ENCODE assay signal across 31 cellular contexts in the genomic region with DNA sequence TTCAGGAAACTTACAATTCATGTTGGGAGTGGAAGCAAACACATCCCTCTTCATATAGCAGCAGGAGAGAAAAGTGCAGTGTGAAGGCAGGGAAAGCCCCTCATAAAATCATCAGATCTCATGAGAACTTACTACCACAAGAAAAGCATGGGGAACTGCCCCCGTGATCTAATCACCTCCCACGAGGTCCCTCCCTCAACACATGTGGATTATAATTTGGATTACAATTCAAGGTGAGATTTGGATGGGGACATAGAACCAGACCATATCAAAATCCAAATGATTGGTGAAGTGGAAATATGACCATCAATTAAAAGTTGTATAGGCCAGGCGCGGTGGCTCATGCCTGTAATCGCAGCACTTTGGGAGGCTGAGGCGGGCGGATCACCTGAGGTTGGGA.
DNase-seq lines count a peak whose midpoint lies in the region; ATAC-seq, FAIRE-seq and TF ChIP-seq lines count a peak whose summit lies in the region.
"Had no signal": no experiment of that assay in that cellular context is flagged by ENCODE, and none has a peak within 500 bp of the region (broad histone marks: within the 10 kb centered on the region; RNA-seq: fewer than 3 reads in every experiment).

No MANE protein-coding gene starts in this region.

- H3K9ac ChIP-seq in HepG2 (ENCODE audit: insufficient read depth, low read depth, low read length) = no peak overlapping the region
- no peak overlapping the region for H3K9ac ChIP-seq in K562 (ENCODE audit: insufficient read depth in 1 of 2, low read depth in 2 of 2, low read length in 2 of 2)
- H3K9ac ChIP-seq: BLaER1; BLaER1 treated with 17β-estradiol and CSF1 and Interleukin-3, amounts not matched to agents 10 nM and 100 nM had no signal

- in situ Hi-C loops in HepG2 (cut with HindIII; ENCODE audit: extremely low pct_ligation_motif_present, low pct_unique_long_range_greater_than_20kb) = no loop called here
- in situ Hi-C loops in K562 (cut with MboI) = no loop called here

- FAIRE-seq in HepG2 (lab: Jason Lieb, UNC) = no peak
- FAIRE-seq in K562 (lab: Jason Lieb, UNC) = no peak
- FAIRE-seq: A204.1, A549, D721Med had no signal

- CTCF ChIA-PET in HepG2 (lab: Yijun Ruan, JAX; ENCODE audit: low intra/inter-chr PET ratio, low total read pairs) (no interaction called here), K562 (lab: Yijun Ruan, JAX; ENCODE audit: low intra/inter-chr PET ratio) (no interaction called here)

- H3K79me2 ChIP-seq in HepG2 (ENCODE audit: insufficient read depth, low read length) (no peaks in the 10 kb centered on the region), K562 (ENCODE audit: control insufficient read depth, insufficient read depth, low read length) (no peaks in the 10 kb centered on the region)

- H3K9me1 ChIP-seq in K562 (ENCODE audit: control insufficient read depth, insufficient read depth, low read length) = no peaks in the 10 kb centered on the region

- TF ChIP-seq RAD21 in HepG2 (CRISPR knock-in tag; IDR thresholded peaks at IDR 0.05) = no peak
- no peak for TF ChIP-seq RAD21 in K562 (CRISPR knock-in tag; conservative IDR thresholded peaks at IDR 0.05 in 1 of 2, IDR thresholded peaks at IDR 0.05 in 1 of 2)

- H4K20me1 ChIP-seq in HepG2 (ENCODE audit: insufficient read depth, low read length) (no peaks in the 10 kb centered on the region), K562 (replicated peaks; ENCODE audit: control insufficient read depth, insufficient read depth, low read length) (no peaks in the 10 kb centered on the region)
- H4K20me1 ChIP-seq: BLaER1; BLaER1 treated with 17β-estradiol and CSF1 and Interleukin-3, amounts not matched to agents 10 nM and 100 nM had no signal

- no peak for DNase-seq in HepG2 (ENCODE audit: low spot score)
- no peak for DNase-seq in right lobe of liver
- DNase-seq in K562 (ENCODE audit: extremely low read depth in 1 of 4, low spot score in 3 of 4) = no peak
- DNase-seq in NCI-H2029 treated with DMSO at 0.1 percent for 48 hours (lab: John Stamatoyannopoulos, UW) = no peak
- DNase-seq: 8988T; ACHN; AML-193; BE2C; C1 segment of cervical spinal cord; Caco-2; Calu3; CD4-positive, alpha-beta memory T cell; CD4-positive, alpha-beta T cell; CD4-positive, CD25-positive, alpha-beta regulatory T cell; CD8-positive, alpha-beta memory T cell; CD8-positive, alpha-beta T cell; COR-L47; DMS 273 treated with DMSO at 0.1 percent for 48 hours; DMS153; DMS53; DMS79; DMS79 treated with DMSO at 0.1 percent for 48 hours; DND-41; EL had no signal

- BruUV-seq in HepG2 (replicated peaks; lab: Mats Ljungman, UMichigan) = no TSS peak
- BruUV-seq in K562 (replicated peaks; lab: Mats Ljungman, UMichigan) = no TSS peak

- H3K27ac ChIP-seq in HepG2 (ENCODE audit: extremely low read length, insufficient read depth, low read length) (no peak overlapping the region), right lobe of liver (no peak overlapping the region), K562 (ENCODE audit: extremely low read depth, low read depth, low read length) (no peak overlapping the region)
- H3K27ac ChIP-seq: 22Rv1; A549; BLaER1; BLaER1 treated with 17β-estradiol and CSF1 and Interleukin-3, amounts not matched to agents 10 nM and 100 nM; C4-2B had no signal

- ATAC-seq in HepG2 (no peak), right lobe of liver (no peak), K562 (no peak)
- ATAC-seq: A549; CD8-positive, alpha-beta T cell had no signal

- intact Hi-C loops in HepG2 (cut with micrococcal nuclease; ENCODE audit: unreplicated experiment) = no loop called here
- intact Hi-C loops in right lobe of liver (cut with DNase I) = no loop called here
- intact Hi-C loops in K562 (cut with micrococcal nuclease) = no loop called here

- TF ChIP-seq POLR2A in HepG2 (IDR thresholded peaks at IDR 0.05; ENCODE audit: insufficient read depth in 1 of 2, low read depth in 2 of 2, low read length in 2 of 2) (no peak), right lobe of liver (IDR thresholded peaks at IDR 0.05) (no peak), K562 (conservative IDR thresholded peaks at IDR 0.05) (no peak)

- no peak overlapping the region for H3K4me2 ChIP-seq in HepG2 (ENCODE audit: low read depth, low read length)
- no peak overlapping the region for H3K4me2 ChIP-seq in K562 (ENCODE audit: insufficient read depth, low read length)
- H3K4me2 ChIP-seq: A549; BLaER1; BLaER1 treated with 17β-estradiol and CSF1 and Interleukin-3, amounts not matched to agents 10 nM and 100 nM had no signal

- TF ChIP-seq EP300 in HepG2 (IDR thresholded peaks at IDR 0.05; ENCODE audit: low read depth in 2 of 2, low read length in 2 of 2) (no peak), HepG2 (CRISPR knock-in tag; IDR thresholded peaks at IDR 0.05; ENCODE audit: borderline replicate concordance) (no peak), K562 (IDR thresholded peaks at IDR 0.05; ENCODE audit: low read length) (no peak)

- H3K36me3 ChIP-seq in HepG2 (replicated peaks in 1 of 2; ENCODE audit: control insufficient read depth in 1 of 2, insufficient read depth in 2 of 2, low read length in 2 of 2) = no peaks in the 10 kb centered on the region
- no peaks in the 10 kb centered on the region for H3K36me3 ChIP-seq in right lobe of liver
- H3K36me3 ChIP-seq in K562 (ENCODE audit: control insufficient read depth, insufficient read depth, low read length) = no peaks in the 10 kb centered on the region
- H3K36me3 ChIP-seq: BE2C; BLaER1; BLaER1 treated with 17β-estradiol and CSF1 and Interleukin-3, amounts not matched to agents 10 nM and 100 nM had no signal

- POLR2A ChIA-PET in HepG2 (lab: Yijun Ruan, JAX) = no interaction called here
- POLR2A ChIA-PET in K562 (lab: Yijun Ruan, JAX) = no interaction called here

- 42% methylated on average over 7 of the region's 7 CpGs for WGBS in HepG2 (ENCODE audit: low lambda C conversion rate)
- WGBS in right lobe of liver (ENCODE audit: insufficient coverage, low coverage, low lambda C conversion rate, missing lambda C conversion rate) = 71% methylated on average over 6 of the region's 7 CpGs
- WGBS in K562 (ENCODE audit: insufficient coverage, low coverage, missing lambda C conversion rate) = 45% methylated on average over 6 of the region's 7 CpGs

- no peaks in the 10 kb centered on the region for H3K4me1 ChIP-seq in HepG2 (ENCODE audit: insufficient read depth, low read length)
- H3K4me1 ChIP-seq in right lobe of liver = no peaks in the 10 kb centered on the region
- H3K4me1 ChIP-seq in K562 (replicated peaks in 1 of 2; ENCODE audit: control insufficient read depth in 2 of 2, insufficient read depth in 2 of 2, low read length in 2 of 2) = no peaks in the 10 kb centered on the region
- H3K4me1 ChIP-seq: A549; BE2C; BLaER1; BLaER1 treated with 17β-estradiol and CSF1 and Interleukin-3, amounts not matched to agents 10 nM and 100 nM; Caco-2 had no signal

- H3K27me3 ChIP-seq in HepG2 (ENCODE audit: control insufficient read depth in 1 of 2, insufficient read depth in 2 of 2, low read length in 2 of 2) (no peaks in the 10 kb centered on the region; a peak in 1 of 5 replicates), right lobe of liver (no peaks in the 10 kb centered on the region), K562 (ENCODE audit: control insufficient read depth in 2 of 2, insufficient read depth in 2 of 2, low read length in 2 of 2) (no peaks in the 10 kb centered on the region)
- H3K27me3 ChIP-seq: BE2C; BLaER1; BLaER1 treated with 17β-estradiol and CSF1 and Interleukin-3, amounts not matched to agents 10 nM and 100 nM had no signal

- H3K9me3 ChIP-seq in HepG2 (ENCODE audit: low read length) (peaks cover 5% of the 10 kb centered on the region), right lobe of liver (no peaks in the 10 kb centered on the region), K562 (replicated peaks; ENCODE audit: control insufficient read depth, insufficient read depth, low read depth, low read length) (no peaks in the 10 kb centered on the region)
- H3K9me3 ChIP-seq: A549; BE2C; BLaER1; BLaER1 treated with 17β-estradiol and CSF1 and Interleukin-3, amounts not matched to agents 10 nM and 100 nM had no signal

- no peak overlapping the region for H3K4me3 ChIP-seq in HepG2 (replicated peaks in 1 of 3; ENCODE audit: insufficient read depth in 1 of 3, low read depth in 2 of 3, low read length in 3 of 3)
- H3K4me3 ChIP-seq in right lobe of liver = no peak overlapping the region
- H3K4me3 ChIP-seq in K562 = no peak overlapping the region
- H3K4me3 ChIP-seq: A549; BLaER1; BLaER1 treated with 17β-estradiol and CSF1 and Interleukin-3, amounts not matched to agents 10 nM and 100 nM had no signal

- no peak overlapping the region for H2AFZ ChIP-seq in HepG2 (ENCODE audit: low read length)
- peak overlapping the region; percentile 26; the same call in 1 of the 2 replicates for H2AFZ ChIP-seq in K562 (ENCODE audit: low read depth, low read length)

- no peak for TF ChIP-seq CTCF in HepG2 (CRISPR knock-in tag; IDR thresholded peaks at IDR 0.05)
- no peak for TF ChIP-seq CTCF in right lobe of liver (IDR thresholded peaks at IDR 0.05)
- TF ChIP-seq CTCF in K562 (IDR thresholded peaks at IDR 0.05 in 2 of 3, conservative IDR thresholded peaks at IDR 0.05 in 1 of 3; ENCODE audit: insufficient read depth in 2 of 3, low read depth in 1 of 3, low read length in 3 of 3) = no peak

TF ChIP-seq in HepG2, 621 proteins besides CTCF, POLR2A, EP300 and RAD21 (continues in another document):
- TF ChIP-seq, protein P1, sequence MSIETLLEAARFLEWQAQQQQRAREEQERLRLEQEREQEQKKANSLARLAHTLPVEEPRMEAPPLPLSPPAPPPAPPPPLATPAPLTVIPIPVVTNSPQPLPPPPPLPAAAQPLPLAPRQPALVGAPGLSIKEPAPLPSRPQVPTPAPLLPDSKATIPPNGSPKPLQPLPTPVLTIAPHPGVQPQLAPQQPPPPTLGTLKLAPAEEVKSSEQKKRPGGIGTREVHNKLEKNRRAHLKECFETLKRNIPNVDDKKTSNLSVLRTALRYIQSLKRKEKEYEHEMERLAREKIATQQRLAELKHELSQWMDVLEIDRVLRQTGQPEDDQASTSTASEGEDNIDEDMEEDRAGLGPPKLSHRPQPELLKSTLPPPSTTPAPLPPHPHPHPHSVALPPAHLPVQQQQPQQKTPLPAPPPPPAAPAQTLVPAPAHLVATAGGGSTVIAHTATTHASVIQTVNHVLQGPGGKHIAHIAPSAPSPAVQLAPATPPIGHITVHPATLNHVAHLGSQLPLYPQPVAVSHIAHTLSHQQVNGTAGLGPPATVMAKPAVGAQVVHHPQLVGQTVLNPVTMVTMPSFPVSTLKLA (IDR thresholded peaks at IDR 0.05) = peak; percentile 91

TF ChIP-seq in K562, 482 proteins besides CTCF, POLR2A, EP300 and RAD21 (continues in another document):
- TF ChIP-seq ZNF274 (IDR thresholded peaks at IDR 0.05; ENCODE audit: borderline replicate concordance, low read depth, low read length) = no peak
- TF ChIP-seq, protein P2, sequence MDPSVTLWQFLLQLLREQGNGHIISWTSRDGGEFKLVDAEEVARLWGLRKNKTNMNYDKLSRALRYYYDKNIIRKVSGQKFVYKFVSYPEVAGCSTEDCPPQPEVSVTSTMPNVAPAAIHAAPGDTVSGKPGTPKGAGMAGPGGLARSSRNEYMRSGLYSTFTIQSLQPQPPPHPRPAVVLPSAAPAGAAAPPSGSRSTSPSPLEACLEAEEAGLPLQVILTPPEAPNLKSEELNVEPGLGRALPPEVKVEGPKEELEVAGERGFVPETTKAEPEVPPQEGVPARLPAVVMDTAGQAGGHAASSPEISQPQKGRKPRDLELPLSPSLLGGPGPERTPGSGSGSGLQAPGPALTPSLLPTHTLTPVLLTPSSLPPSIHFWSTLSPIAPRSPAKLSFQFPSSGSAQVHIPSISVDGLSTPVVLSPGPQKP (CRISPR knock-in tag; IDR thresholded peaks at IDR 0.05) = no peak
